27 cellular contexts compared by ENCODE assay signal in the genomic region with DNA sequence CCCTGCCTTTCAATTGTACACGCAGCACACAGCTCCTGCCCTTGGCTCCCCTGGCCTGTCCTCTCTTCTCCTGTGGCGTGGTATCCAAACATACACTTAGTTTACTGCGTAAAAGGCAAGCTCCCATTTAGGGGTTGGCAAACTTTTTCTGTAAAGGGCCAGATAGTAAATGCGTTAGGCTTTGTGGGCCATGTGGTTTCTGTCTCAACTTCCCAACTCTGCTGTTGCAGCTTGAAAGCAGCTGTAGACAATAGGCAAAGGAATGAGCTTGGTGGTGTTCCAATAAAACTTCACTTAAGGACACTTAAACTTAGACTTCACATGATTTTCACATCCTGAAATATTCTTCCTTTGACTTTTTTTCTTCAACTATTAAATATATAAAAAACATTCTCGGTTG.
DNase-seq lines count a peak whose midpoint lies in the region; ATAC-seq and TF ChIP-seq lines count a peak whose summit lies in the region.
"Had no signal": no experiment of that assay in that cellular context is flagged by ENCODE, and none has a peak within 500 bp of the region (broad histone marks: within the 10 kb centered on the region; RNA-seq: fewer than 3 reads in every experiment).

No MANE protein-coding gene starts in this region.

- H3K9ac ChIP-seq in muscle layer of colon (ENCODE audit: low read length), result no peak overlapping the region

- H3K9me3 ChIP-seq in esophagus muscularis mucosa, result no peaks in the 10 kb centered on the region
- H3K9me3 ChIP-seq in muscle layer of colon (ENCODE audit: low read length), result no peaks in the 10 kb centered on the region
- H3K9me3 ChIP-seq in uterus, result no peaks in the 10 kb centered on the region
- no peaks in the 10 kb centered on the region for H3K9me3 ChIP-seq in lower lobe of right lung
- H3K9me3 ChIP-seq: esophagus squamous epithelium, ovary had no signal

- WGBS in esophagus muscularis mucosa, result 60% methylated on average over 5 of the region's 5 CpGs

- TF ChIP-seq POLR2A in esophagus muscularis mucosa (IDR thresholded peaks at IDR 0.05; ENCODE audit: low read depth), result no peak
- TF ChIP-seq POLR2A in uterus (IDR thresholded peaks at IDR 0.05), result no peak

- peak overlapping the region; percentile 20 for H3K27ac Mint-ChIP-seq in activated CD4-positive, alpha-beta T cell treated with anti-CD3 and anti-CD28 coated beads, Interleukin-2, amount 10 ng/mL, durations not matched to agents 7 days and 5 days
- no peak overlapping the region for H3K27ac Mint-ChIP-seq in naive thymus-derived CD8-positive, alpha-beta T cell
- H3K27ac Mint-ChIP-seq: CD8-positive, alpha-beta T cell; memory B cell had no signal

- CTCF ChIA-PET in activated CD4-positive, alpha-beta T cell treated with anti-CD3 and anti-CD28 coated beads, Interleukin-2, amount 10 ng/mL, durations not matched to agents 7 days and 5 days (lab: Charles Lee), result interaction anchor here (1.2 to 1.4 kb wide), 2 partner anchors 14 to 39 kb away, joined by 3 read pairs; no protein-coding TSS in a partner anchor

- POLR2A ChIA-PET in activated CD4-positive, alpha-beta T cell treated with anti-CD3 and anti-CD28 coated beads, Interleukin-2, amount 10 ng/mL, durations not matched to agents 7 days and 5 days (lab: Charles Lee), result no interaction called here
- POLR2A ChIA-PET in naive thymus-derived CD8-positive, alpha-beta T cell (lab: Charles Lee), result no interaction called here

- ATAC-seq in lower lobe of right lung, result no peak
- ATAC-seq in naive thymus-derived CD8-positive, alpha-beta T cell, result no peak
- ATAC-seq: CD8-positive, alpha-beta T cell; naive thymus-derived CD4-positive, alpha-beta T cell; Panc1 had no signal

- no peak for TF ChIP-seq EP300 in esophagus muscularis mucosa (IDR thresholded peaks at IDR 0.05)

- H3K4me1 Mint-ChIP-seq in activated CD4-positive, alpha-beta T cell treated with anti-CD3 and anti-CD28 coated beads, Interleukin-2, amount 10 ng/mL, durations not matched to agents 7 days and 5 days, result peaks cover 55% of the 10 kb centered on the region
- H3K4me1 Mint-ChIP-seq in naive thymus-derived CD8-positive, alpha-beta T cell, result peaks cover 6 to 26% (median 7%) of the 10 kb centered on the region in 4 donors
- H3K4me1 Mint-ChIP-seq: memory B cell had no signal

- H3K27ac ChIP-seq in esophagus muscularis mucosa (replicated peaks in 1 of 4) (peak overlapping the region in 3 of 4 donors; percentile 8 to 58 (median 44)), muscle layer of colon (ENCODE audit: low read depth, low read length) (peak overlapping the region; percentile 67), uterus (peak overlapping the region; percentile 15 to 33), lower lobe of right lung (no peak overlapping the region)
- H3K27ac ChIP-seq: esophagus squamous epithelium, ovary had no signal

- DNase-seq in activated CD4-positive, alpha-beta T cell treated with anti-CD3 and anti-CD28 coated beads, Interleukin-2, amount 10 ng/mL, durations not matched to agents 7 days and 5 days, result no peak
- DNase-seq in activated CD4-positive, alpha-beta T cell treated with anti-CD3 and anti-CD28 coated beads, Interleukin-2, amount 50 U/mL, for 4 hours, result no peak
- DNase-seq in esophagus muscularis mucosa (ENCODE audit: extremely low spot score) (no peak), uterus (peak in 1 of 2 donors; percentile 76), lower lobe of right lung (no peak), GM19240 (ENCODE audit: insufficient read length, low spot score) (no peak)
- DNase-seq in naive thymus-derived CD8-positive, alpha-beta T cell, result no peak
- DNase-seq: activated CD4-positive, alpha-beta T cell treated with anti-CD3 and anti-CD28 coated beads for 1 hour; activated naive CD4-positive, alpha-beta T cell treated with Interleukin-2 at 50 U/mL for 16 hours; activated T-cell treated with anti-CD3 and anti-CD28 coated beads, Interleukin-2, amount 50 U/mL, for 48 hours; amygdala; DMS153; esophagus squamous epithelium; head of caudate nucleus; KG1; kidney glomerular epithelial cell; NCI-H1694 treated with DMSO at 0.1 percent for 48 hours; NCI-H2171 treated with DMSO at 0.1 percent for 48 hours; NCI-H524; SIG-M5 had no signal

- H3K4me3 Mint-ChIP-seq in activated CD4-positive, alpha-beta T cell treated with anti-CD3 and anti-CD28 coated beads, Interleukin-2, amount 10 ng/mL, durations not matched to agents 7 days and 5 days, result no peak overlapping the region
- H3K4me3 Mint-ChIP-seq in naive thymus-derived CD8-positive, alpha-beta T cell, result no peak overlapping the region
- H3K4me3 Mint-ChIP-seq: CD8-positive, alpha-beta T cell; memory B cell; naive thymus-derived CD4-positive, alpha-beta T cell; type B pancreatic cell had no signal

- TF ChIP-seq CTCF in esophagus muscularis mucosa (IDR thresholded peaks at IDR 0.05), result no peak
- TF ChIP-seq CTCF in uterus (IDR thresholded peaks at IDR 0.05), result no peak
- TF ChIP-seq CTCF in lower lobe of right lung (IDR thresholded peaks at IDR 0.05), result no peak

- peaks cover 26% of the 10 kb centered on the region for H3K36me3 Mint-ChIP-seq in activated CD4-positive, alpha-beta T cell treated with anti-CD3 and anti-CD28 coated beads, Interleukin-2, amount 10 ng/mL, durations not matched to agents 7 days and 5 days (ENCODE audit: low read depth)
- peaks cover 0 to 8% (median 0%) of the 10 kb centered on the region in 3 donors for H3K36me3 Mint-ChIP-seq in naive thymus-derived CD8-positive, alpha-beta T cell
- H3K36me3 Mint-ChIP-seq: memory B cell, type B pancreatic cell had no signal

- H3K36me3 ChIP-seq in esophagus muscularis mucosa (no peaks in the 10 kb centered on the region), muscle layer of colon (ENCODE audit: insufficient read depth, low read length) (no peaks in the 10 kb centered on the region), uterus (no peaks in the 10 kb centered on the region), lower lobe of right lung (no peaks in the 10 kb centered on the region)
- H3K36me3 ChIP-seq: esophagus squamous epithelium, ovary had no signal

- intact Hi-C loops in esophagus muscularis mucosa (cut with DNase I) (loop anchor here (5.0 kb wide), 1 partner anchor 61 kb away; a partner anchor contains a TSS), uterus (cut with DNase I; ENCODE audit: low total_unique reads) (no loop called here), lower lobe of right lung (cut with DNase I) (no loop called here)

- H3K9me3 Mint-ChIP-seq in activated CD4-positive, alpha-beta T cell treated with anti-CD3 and anti-CD28 coated beads, Interleukin-2, amount 10 ng/mL, durations not matched to agents 7 days and 5 days, result peaks cover 23% of the 10 kb centered on the region
- H3K9me3 Mint-ChIP-seq in naive thymus-derived CD8-positive, alpha-beta T cell, result peaks cover 0 to 18% (median 6%) of the 10 kb centered on the region in 9 donors

- H3K4me1 ChIP-seq in esophagus muscularis mucosa (peaks cover 0 to 66% (median 58%) of the 10 kb centered on the region in 4 donors), muscle layer of colon (ENCODE audit: insufficient read depth, low read length) (peaks cover 54% of the 10 kb centered on the region), uterus (peaks cover 9 to 17% of the 10 kb centered on the region in 2 donors), lower lobe of right lung (peaks cover 29% of the 10 kb centered on the region)

- H3K27me3 ChIP-seq in esophagus muscularis mucosa (no peaks in the 10 kb centered on the region), muscle layer of colon (ENCODE audit: control insufficient read depth in 1 of 2, insufficient read depth in 2 of 2, low read length in 2 of 2) (no peaks in the 10 kb centered on the region), uterus (no peaks in the 10 kb centered on the region), lower lobe of right lung (ENCODE audit: low read depth) (no peaks in the 10 kb centered on the region)
- H3K27me3 ChIP-seq: esophagus squamous epithelium, ovary had no signal

- no peaks in the 10 kb centered on the region for H3K27me3 Mint-ChIP-seq in activated CD4-positive, alpha-beta T cell treated with anti-CD3 and anti-CD28 coated beads, Interleukin-2, amount 10 ng/mL, durations not matched to agents 7 days and 5 days
- H3K27me3 Mint-ChIP-seq in naive thymus-derived CD8-positive, alpha-beta T cell, result no peaks in the 10 kb centered on the region
- H3K27me3 Mint-ChIP-seq: memory B cell; naive thymus-derived CD4-positive, alpha-beta T cell; type B pancreatic cell had no signal

- no peak overlapping the region for H3K4me3 ChIP-seq in esophagus muscularis mucosa
- no peak overlapping the region for H3K4me3 ChIP-seq in muscle layer of colon (ENCODE audit: low read depth in 1 of 2, low read length in 2 of 2)
- H3K4me3 ChIP-seq in uterus, result no peak overlapping the region
- H3K4me3 ChIP-seq in lower lobe of right lung, result no peak overlapping the region
- H3K4me3 ChIP-seq: esophagus squamous epithelium, ovary had no signal
